1 cellular context compared by ENCODE assay signal in genomic region chr19:23190341-23190740, GRCh38.
TF ChIP-seq lines count a peak whose summit lies in the region.

No MANE protein-coding gene starts in this region.

TF ChIP-seq in HepG2, 621 proteins besides CTCF, POLR2A, EP300 and RAD21:
- no peak for TF ChIP-seq ARID4A (CRISPR knock-in tag; IDR thresholded peaks at IDR 0.05; ENCODE audit: borderline replicate concordance)
- TF ChIP-seq, protein P1, sequence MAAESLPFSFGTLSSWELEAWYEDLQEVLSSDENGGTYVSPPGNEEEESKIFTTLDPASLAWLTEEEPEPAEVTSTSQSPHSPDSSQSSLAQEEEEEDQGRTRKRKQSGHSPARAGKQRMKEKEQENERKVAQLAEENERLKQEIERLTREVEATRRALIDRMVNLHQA (CRISPR knock-in tag; IDR thresholded peaks at IDR 0.05) = no peak
- TF ChIP-seq ZNF782 (CRISPR knock-in tag; IDR thresholded peaks at IDR 0.05; ENCODE audit: borderline replicate concordance) = no peak
- no peak for TF ChIP-seq ZNF562 (CRISPR knock-in tag; IDR thresholded peaks at IDR 0.05; ENCODE audit: borderline replicate concordance)
- no peak for TF ChIP-seq ZNF329 (CRISPR knock-in tag; IDR thresholded peaks at IDR 0.05; ENCODE audit: low read depth)
- no peak for TF ChIP-seq SMAD9 (CRISPR knock-in tag; IDR thresholded peaks at IDR 0.05)
- TF ChIP-seq AGO1 (IDR thresholded peaks at IDR 0.05; ENCODE audit: low read depth, low read length, poor library complexity, severe bottlenecking) = peak; percentile 30
